3 cellular contexts compared by ENCODE assay signal in genomic region chr4:159297088-159297487, GRCh38.
TF ChIP-seq lines count a peak whose summit lies in the region.

No MANE protein-coding gene starts in this region.

TF ChIP-seq in SK-N-SH treated with all-trans-retinoic acid at 6 μM for 48 hours, 23 proteins besides CTCF, POLR2A, EP300 and RAD21 (continued from another document):
- no peak for TF ChIP-seq CREB5 (CRISPR knock-in tag; IDR thresholded peaks at IDR 0.05; ENCODE audit: low read depth)

TF ChIP-seq in SK-N-SH, 30 proteins besides CTCF, POLR2A, EP300 and RAD21 (continued from another document):
- TF ChIP-seq IRF3 (IDR thresholded peaks at IDR 0.05; ENCODE audit: low read depth, low read length): no peak
TF ChIP-seq in SK-N-SH: peak in this region for 0.

TF ChIP-seq in H1, 55 proteins besides CTCF, POLR2A, EP300 and RAD21 (continued from another document):
- no peak for TF ChIP-seq ATF3 (IDR thresholded peaks at IDR 0.05; ENCODE audit: insufficient read depth, low read depth, low read length)
- TF ChIP-seq POU5F1 (IDR thresholded peaks at IDR 0.05; ENCODE audit: low read depth, low read length): no peak
- TF ChIP-seq NRF1 (IDR thresholded peaks at IDR 0.05; ENCODE audit: low read depth, low read length): no peak
- no peak for TF ChIP-seq CBX5 (IDR thresholded peaks at IDR 0.05; ENCODE audit: low read depth, low read length)
- no peak for TF ChIP-seq NANOG (IDR thresholded peaks at IDR 0.05; ENCODE audit: insufficient read depth, low read depth, low read length, poor library complexity, severe bottlenecking)
- TF ChIP-seq TBP (IDR thresholded peaks at IDR 0.05; ENCODE audit: low read depth, low read length): no peak
- no peak for TF ChIP-seq KDM5A (IDR thresholded peaks at IDR 0.05; ENCODE audit: low read length)
- TF ChIP-seq BCL11A (IDR thresholded peaks at IDR 0.05; ENCODE audit: low read depth in 2 of 2, low read length in 2 of 2): no peak
- TF ChIP-seq ASH2L (IDR thresholded peaks at IDR 0.05; ENCODE audit: low read length): no peak
- no peak for TF ChIP-seq YY1 (IDR thresholded peaks at IDR 0.05; ENCODE audit: low read depth, low read length)
- TF ChIP-seq SIN3A (conservative IDR thresholded peaks at IDR 0.05 in 1 of 2, IDR thresholded peaks at IDR 0.05 in 1 of 2; ENCODE audit: low read depth in 1 of 2, low read length in 2 of 2): no peak
- TF ChIP-seq EZH2 (IDR thresholded peaks at IDR 0.05; ENCODE audit: low read depth, low read length, severe bottlenecking): no peak
- no peak for TF ChIP-seq CHD1 (IDR thresholded peaks at IDR 0.05; ENCODE audit: low read depth, low read length)
- no peak for TF ChIP-seq KDM4A (IDR thresholded peaks at IDR 0.05; ENCODE audit: low read depth, low read length, severe bottlenecking)
- TF ChIP-seq POLR2AphosphoS5 (IDR thresholded peaks at IDR 0.05; ENCODE audit: low read depth, low read length): no peak
- TF ChIP-seq SAP30 (IDR thresholded peaks at IDR 0.05; ENCODE audit: insufficient read depth, insufficient replicate concordance, low read length): no peak
- no peak for TF ChIP-seq CHD7 (IDR thresholded peaks at IDR 0.05; ENCODE audit: insufficient replicate concordance, low read length)
